ENCODE assay signal across 7 cellular contexts in the genomic region with DNA sequence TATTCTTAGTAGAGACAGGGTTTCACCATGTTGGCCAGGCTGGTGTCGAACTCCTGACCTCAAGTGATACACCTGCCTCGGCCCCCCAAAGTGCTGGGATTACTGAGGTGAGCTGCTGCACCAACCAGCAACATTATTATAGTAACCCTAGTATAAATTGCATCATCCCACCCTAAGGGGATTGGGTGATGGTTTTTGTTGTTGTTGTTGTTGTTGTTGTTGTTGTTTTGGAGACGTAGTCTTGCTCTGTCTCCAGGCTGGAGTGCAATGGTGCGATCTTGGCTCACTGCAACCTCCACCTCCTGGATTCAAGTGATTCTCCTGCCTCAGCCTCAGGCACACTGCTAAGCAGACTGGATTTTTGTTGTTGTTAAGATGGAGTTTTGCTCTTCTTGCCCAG. TPM values are rescaled to one million over a fixed set of nuclear protein-coding genes. Genes with fewer than 3 reads are reported as not detected.
DNase-seq lines count a peak whose midpoint lies in the region; ATAC-seq, FAIRE-seq and TF ChIP-seq lines count a peak whose summit lies in the region.
"Not testable (repeated sequence)": the region's sequence is repeated elsewhere in the genome, so short reads cannot be mapped to it uniquely, and the experiment has no call there.

No MANE protein-coding gene starts in this region.

- not testable (repeated sequence) for TF ChIP-seq POLR2A in H1 (IDR thresholded peaks at IDR 0.05; ENCODE audit: control extremely low read depth in 1 of 2, low read depth in 2 of 2, low read length in 2 of 2)

- not testable (repeated sequence) for TF ChIP-seq CTCF in HL-60 (IDR thresholded peaks at IDR 0.05; ENCODE audit: insufficient read depth, low read length); WTC11 (IDR thresholded peaks at IDR 0.05); H1 (IDR thresholded peaks at IDR 0.05; ENCODE audit: control extremely low read depth in 1 of 3, insufficient read depth in 1 of 3, low read depth in 1 of 3, low read length in 3 of 3); nephron (IDR thresholded peaks at IDR 0.05; ENCODE audit: unreplicated experiment in 3 of 3)

- FAIRE-seq in H1 (lab: Jason Lieb, UNC), result not testable (repeated sequence)

- H3K36me3 ChIP-seq in BLaER1 treated with 17β-estradiol and CSF1 and Interleukin-3, amounts not matched to agents 10 nM and 100 nM; H1 (ENCODE audit: control insufficient read depth in 2 of 4, insufficient read depth in 4 of 4, low read length in 3 of 4): not testable (repeated sequence)

- not testable (repeated sequence) for H3K23ac ChIP-seq in H1 (ENCODE audit: insufficient read length)

- not testable (repeated sequence) for H3K9me3 ChIP-seq in BLaER1 treated with 17β-estradiol and CSF1 and Interleukin-3, amounts not matched to agents 10 nM and 100 nM (replicated peaks in 1 of 11); H1 (ENCODE audit: insufficient read depth in 2 of 2, low read depth in 1 of 2, low read length in 1 of 2)

- not testable (repeated sequence) for H3K18ac ChIP-seq in H1 (ENCODE audit: extremely low read depth, low read length)

- not testable (repeated sequence) for H2BK5ac ChIP-seq in H1 (ENCODE audit: low read depth, low read length)

- not testable (repeated sequence) for H2AFZ ChIP-seq in H1 (ENCODE audit: low read length)

- TF ChIP-seq RAD21 in H1 (IDR thresholded peaks at IDR 0.05 in 1 of 2, conservative IDR thresholded peaks at IDR 0.05 in 1 of 2; ENCODE audit: low read depth in 2 of 2, low read length in 2 of 2), result not testable (repeated sequence)

- 90% methylated on average over 4 of the region's 4 CpGs; no CpG with 5 or more reads in 1 of the 2 experiments for WGBS in H1 (ENCODE audit: extremely low coverage in 1 of 2, insufficient coverage in 1 of 2, insufficient read length in 1 of 2, insufficient replicate concordance in 2 of 2, low coverage in 1 of 2, low lambda C conversion rate in 2 of 2, missing lambda C conversion rate in 1 of 2), 2 experiments

- H4K91ac ChIP-seq in H1 (replicated peaks; ENCODE audit: insufficient read length, low read length), result not testable (repeated sequence)

- H3K36me3 Mint-ChIP-seq in WTC11; activated T-cell treated with anti-CD3 and anti-CD28 coated beads, Interleukin-2, amount 50 U/mL, for 72 hours (ENCODE audit: insufficient read depth in 2 of 2); activated naive CD8-positive, alpha-beta T cell treated with anti-CD3 and anti-CD28 coated beads, Interleukin-2, amount 50 U/mL, for 24 hours (ENCODE audit: low read depth); nephron (ENCODE audit: low read depth): not testable (repeated sequence)

- H3K4me3 Mint-ChIP-seq in WTC11, result peak overlapping the region; percentile 96; the same call in 1 of the 2 replicates
- peak overlapping the region; percentile 20 to 98 for H3K4me3 Mint-ChIP-seq in activated T-cell treated with anti-CD3 and anti-CD28 coated beads, Interleukin-2, amount 50 U/mL, for 72 hours
- peak overlapping the region; percentile 26 for H3K4me3 Mint-ChIP-seq in activated naive CD8-positive, alpha-beta T cell treated with anti-CD3 and anti-CD28 coated beads, Interleukin-2, amount 50 U/mL, for 24 hours
- H3K4me3 Mint-ChIP-seq in nephron, result peak overlapping the region; percentile 88 to 96 (median 91)

- not testable (repeated sequence) for H3K56ac ChIP-seq in H1 (replicated peaks; ENCODE audit: insufficient read length, low read depth, low read length)

- H3K9me3 Mint-ChIP-seq in WTC11; activated T-cell treated with anti-CD3 and anti-CD28 coated beads, Interleukin-2, amount 50 U/mL, for 72 hours; activated naive CD8-positive, alpha-beta T cell treated with anti-CD3 and anti-CD28 coated beads, Interleukin-2, amount 50 U/mL, for 24 hours; nephron: not testable (repeated sequence)

- TF ChIP-seq EP300 in H1 (IDR thresholded peaks at IDR 0.05; ENCODE audit: borderline replicate concordance in 1 of 2, low read depth in 2 of 2, low read length in 2 of 2), result not testable (repeated sequence)

- not testable (repeated sequence) for H3K14ac ChIP-seq in H1 (ENCODE audit: insufficient read length)

- not testable (repeated sequence) for H2BK120ac ChIP-seq in H1 (replicated peaks; ENCODE audit: low read depth, low read length)

- CTCF ChIA-PET in WTC11 (lab: Charles Lee) (interaction anchor here (1.7 kb wide), 1 partner anchor 131 kb away, joined by 3 read pairs; no protein-coding TSS in a partner anchor), H1 (lab: Charles Lee; ENCODE audit: partially characterized antibody) (interaction anchor here (1.9 to 5.2 kb wide), 3 partner anchors 18 to 30 kb away, joined by 4 to 35 read pairs (median 18); no protein-coding TSS in a partner anchor)

- peaks cover 47 to 66% (median 57%) of the 10 kb centered on the region in 10 experiments for H3K4me1 ChIP-seq in BLaER1 treated with 17β-estradiol and CSF1 and Interleukin-3, amounts not matched to agents 10 nM and 100 nM
- H3K4me1 ChIP-seq in H1 (replicated peaks in 1 of 4; ENCODE audit: control insufficient read depth in 3 of 4, insufficient read depth in 4 of 4, low read length in 3 of 4), result not testable (repeated sequence)

- POLR2A ChIA-PET in WTC11 (lab: Charles Lee), result interaction anchor here (2.5 kb wide), 1 partner anchor 13 kb away, joined by 13 read pairs; a partner anchor contains a TSS
- POLR2A ChIA-PET in H1 (lab: Charles Lee; ENCODE audit: partially characterized antibody), result interaction anchor here (0.9 to 6.8 kb wide), 5 partner anchors 10 to 112 kb away, joined by 3 to 64 read pairs (median 4); a partner anchor contains a TSS

- H3K4ac ChIP-seq in H1 (replicated peaks; ENCODE audit: insufficient read length, low read depth, low read length), result not testable (repeated sequence)

- 0 out of 2 replicates have a peak overlapping the region, but pooled peaks have one; percentile 8 for H2AK5ac ChIP-seq in H1 (ENCODE audit: low read depth, low read length)

- not testable (repeated sequence) for H2BK20ac ChIP-seq in H1 (ENCODE audit: low read length)

- not testable (repeated sequence) for H4K8ac ChIP-seq in H1 (ENCODE audit: extremely low read depth, insufficient read depth, low read length)

- ATAC-seq in WTC11; activated T-cell treated with anti-CD3 and anti-CD28 coated beads, Interleukin-2, amount 50 U/mL, for 72 hours (replicated peaks in 1 of 2); activated naive CD8-positive, alpha-beta T cell treated with anti-CD3 and anti-CD28 coated beads, Interleukin-2, amount 50 U/mL, for 24 hours: not testable (repeated sequence)

- not testable (repeated sequence) for H3K4me3 ChIP-seq in BLaER1 treated with 17β-estradiol and CSF1 and Interleukin-3, amounts not matched to agents 10 nM and 100 nM; HL-60 (replicated peaks; ENCODE audit: insufficient read depth, low read length); H1 (ENCODE audit: extremely low read depth in 1 of 4, insufficient read depth in 2 of 4, low read depth in 3 of 4, low read length in 4 of 4)

- DNase-seq in HL-60 (ENCODE audit: low read depth in 1 of 2, low spot score in 1 of 2); WTC11 (ENCODE audit: low spot score); activated T-cell treated with anti-CD3 and anti-CD28 coated beads, Interleukin-2, amount 50 U/mL, for 72 hours; activated naive CD8-positive, alpha-beta T cell treated with anti-CD3 and anti-CD28 coated beads, Interleukin-2, amount 50 U/mL, for 24 hours; H1 (ENCODE audit: low read depth in 1 of 2, low spot score in 2 of 2): not testable (repeated sequence)

- not testable (repeated sequence) for H2BK12ac ChIP-seq in H1 (ENCODE audit: low read depth, low read length)

- not testable (repeated sequence) for H3K27me3 Mint-ChIP-seq in WTC11 (ENCODE audit: low read depth); activated T-cell treated with anti-CD3 and anti-CD28 coated beads, Interleukin-2, amount 50 U/mL, for 72 hours (ENCODE audit: low read depth); activated naive CD8-positive, alpha-beta T cell treated with anti-CD3 and anti-CD28 coated beads, Interleukin-2, amount 50 U/mL, for 24 hours; nephron (ENCODE audit: low read depth)

- peak overlapping the region in 2 of 11 experiments; percentile 56 to 88; a peak in 4 of 22 replicates for H3K27ac ChIP-seq in BLaER1 treated with 17β-estradiol and CSF1 and Interleukin-3, amounts not matched to agents 10 nM and 100 nM
- peak overlapping the region; percentile 38; the same call in 1 of the 2 replicates for H3K27ac ChIP-seq in HL-60 (replicated peaks)
- H3K27ac ChIP-seq in H1 (ENCODE audit: low read depth, low read length), result not testable (repeated sequence)

- H3K79me2 ChIP-seq in H1 (ENCODE audit: control insufficient read depth in 1 of 2, insufficient read depth in 2 of 2, low read length in 2 of 2), result not testable (repeated sequence)

- not testable (repeated sequence) for H3K23me2 ChIP-seq in H1 (ENCODE audit: low read depth, low read length)

- not testable (repeated sequence) for H3K79me1 ChIP-seq in H1 (ENCODE audit: low read depth, low read length)

- H3K27me3 ChIP-seq in BLaER1 treated with 17β-estradiol and CSF1 and Interleukin-3, amounts not matched to agents 10 nM and 100 nM; HL-60 (ENCODE audit: insufficient read depth, poor library complexity, severe bottlenecking); H1 (replicated peaks in 1 of 4; ENCODE audit: control insufficient read depth in 3 of 4, extremely low read depth in 1 of 4, insufficient read depth in 3 of 4, low read length in 3 of 4): not testable (repeated sequence)

- H3K4me1 Mint-ChIP-seq in WTC11 (peaks cover 14% of the 10 kb centered on the region), nephron (peaks cover 14% of the 10 kb centered on the region)
- peaks cover 34% of the 10 kb centered on the region for H3K4me1 Mint-ChIP-seq in activated T-cell treated with anti-CD3 and anti-CD28 coated beads, Interleukin-2, amount 50 U/mL, for 72 hours (ENCODE audit: low read depth)
- peaks cover 24% of the 10 kb centered on the region for H3K4me1 Mint-ChIP-seq in activated naive CD8-positive, alpha-beta T cell treated with anti-CD3 and anti-CD28 coated beads, Interleukin-2, amount 50 U/mL, for 24 hours

- H2BK15ac ChIP-seq in H1 (ENCODE audit: low read length), result not testable (repeated sequence)

- H4K5ac ChIP-seq in H1 (ENCODE audit: insufficient read length, low read depth, low read length), result not testable (repeated sequence)

- H3K4me2 ChIP-seq in BLaER1 treated with 17β-estradiol and CSF1 and Interleukin-3, amounts not matched to agents 10 nM and 100 nM, result peak overlapping the region; percentile 48 to 90 (median 83); a peak in 17 of 22 replicates
- peak overlapping the region in 1 of 2 experiments; percentile 92; a peak in 1 of 4 replicates for H3K4me2 ChIP-seq in H1 (ENCODE audit: insufficient read depth in 1 of 2, low read depth in 2 of 2, low read length in 2 of 2)

- not testable (repeated sequence) for H4K20me1 ChIP-seq in BLaER1 treated with 17β-estradiol and CSF1 and Interleukin-3, amounts not matched to agents 10 nM and 100 nM; H1 (replicated peaks in 1 of 2; ENCODE audit: control insufficient read depth in 1 of 2, insufficient read depth in 2 of 2, low read length in 2 of 2)

- not testable (repeated sequence) for H3K9ac ChIP-seq in BLaER1 treated with 17β-estradiol and CSF1 and Interleukin-3, amounts not matched to agents 10 nM and 100 nM; H1 (replicated peaks in 1 of 4; ENCODE audit: extremely low read depth in 1 of 4, low read depth in 3 of 4, low read length in 3 of 4)

- H3K27ac Mint-ChIP-seq in WTC11; activated T-cell treated with anti-CD3 and anti-CD28 coated beads, Interleukin-2, amount 50 U/mL, for 72 hours; activated naive CD8-positive, alpha-beta T cell treated with anti-CD3 and anti-CD28 coated beads, Interleukin-2, amount 50 U/mL, for 24 hours; nephron: not testable (repeated sequence)

RNA-seq across cellular contexts. Expression of a gene that starts 1.3 kb away (rescaled TPM):
- 1.2 to 2.1 TPM (median 1.9 TPM) in 3 replicates for total RNA-seq in WTC11 (2021)
- total RNA-seq in activated T-cell treated with anti-CD3 and anti-CD28 coated beads, Interleukin-2, amount 50 U/mL, for 72 hours, result 1 to 10 TPM in 1 of 2 donors, under 1 TPM in 1; 0.72 to 1.6 TPM
- 1.3 TPM in 2 replicates for total RNA-seq in H1 (2021; fragmentation: NEBNext Ultra II Directional; extraction: Animal tissue kit (Norgen Biotek cat#: 25700))
- 0.41 and 0.48 TPM in 2 replicates for polyA plus RNA-seq in H1 (2011; rRNA removed)
- 1.2 TPM for polyA plus RNA-seq in H1 (2011; cell fraction: cytosol; rRNA removed)
- 1.1 TPM for polyA plus RNA-seq in H1 (2011; cell fraction: nucleus; rRNA removed)
- polyA plus RNA-seq in H1 (2012, experiment 1 of 2), result 1.3 to 1.6 TPM (median 1.5 TPM) in 4 replicates
- 0.42 TPM for polyA plus RNA-seq in H1 (2012, experiment 2 of 2)
- 1.1 TPM for polyA plus RNA-seq in H1 (2013, experiment 1 of 2)
- 0.87 TPM for polyA plus RNA-seq in H1 (2013, experiment 2 of 2)
- polyA minus RNA-seq in H1 (2011; rRNA and poly(A)+ RNA removed), result 1.5 and 2.0 TPM in 2 replicates
- 0.95 TPM for polyA minus RNA-seq in H1 (2011; cell fraction: cytosol; rRNA and poly(A)+ RNA removed)
- polyA minus RNA-seq in H1 (2011; cell fraction: nucleus; rRNA and poly(A)+ RNA removed), result 2.6 TPM

RNA-seq across cellular contexts. Expression of a gene that starts 13.0 kb away (rescaled TPM):
- 312 to 350 TPM (median 316 TPM) in 3 replicates for total RNA-seq in WTC11 (2021)
- 100 to 1,000 TPM; 124 to 129 TPM for total RNA-seq in activated T-cell treated with anti-CD3 and anti-CD28 coated beads, Interleukin-2, amount 50 U/mL, for 72 hours
- total RNA-seq in H1 (2021; fragmentation: NEBNext Ultra II Directional; extraction: Animal tissue kit (Norgen Biotek cat#: 25700)), result 388 and 393 TPM in 2 replicates
- polyA plus RNA-seq in H1 (2011; rRNA removed), result 167 and 238 TPM in 2 replicates
- polyA plus RNA-seq in H1 (2011; cell fraction: cytosol; rRNA removed), result 218 TPM
- polyA plus RNA-seq in H1 (2011; cell fraction: nucleus; rRNA removed), result 329 TPM
- 230 to 256 TPM (median 237 TPM) in 4 replicates for polyA plus RNA-seq in H1 (2012, experiment 1 of 2)
- 78.0 TPM for polyA plus RNA-seq in H1 (2012, experiment 2 of 2)
- polyA plus RNA-seq in H1 (2013, experiment 1 of 2), result 179 TPM
- polyA plus RNA-seq in H1 (2013, experiment 2 of 2), result 170 TPM
- 586 and 598 TPM in 2 replicates for polyA minus RNA-seq in H1 (2011; rRNA and poly(A)+ RNA removed)
- polyA minus RNA-seq in H1 (2011; cell fraction: cytosol; rRNA and poly(A)+ RNA removed), result 393 TPM
- polyA minus RNA-seq in H1 (2011; cell fraction: nucleus; rRNA and poly(A)+ RNA removed), result 179 TPM

RNA-seq across cellular contexts. Expression of a gene that starts 34.9 kb away (rescaled TPM):
- 52.5 to 54.2 TPM (median 53.9 TPM) in 3 replicates for total RNA-seq in WTC11 (2021)
- 10 to 100 TPM; 51.4 to 53.8 TPM for total RNA-seq in activated T-cell treated with anti-CD3 and anti-CD28 coated beads, Interleukin-2, amount 50 U/mL, for 72 hours
- 60.6 and 64.2 TPM in 2 replicates for total RNA-seq in H1 (2021; fragmentation: NEBNext Ultra II Directional; extraction: Animal tissue kit (Norgen Biotek cat#: 25700))
- 21.9 and 43.3 TPM in 2 replicates for polyA plus RNA-seq in H1 (2011; rRNA removed)
- 31.8 TPM for polyA plus RNA-seq in H1 (2011; cell fraction: cytosol; rRNA removed)
- polyA plus RNA-seq in H1 (2011; cell fraction: nucleus; rRNA removed), result 43.7 TPM
- polyA plus RNA-seq in H1 (2012, experiment 1 of 2), result 33.1 to 53.1 TPM (median 45.5 TPM) in 4 replicates
- 41.2 TPM for polyA plus RNA-seq in H1 (2012, experiment 2 of 2)
- 29.7 TPM for polyA plus RNA-seq in H1 (2013, experiment 1 of 2)
- 28.7 TPM for polyA plus RNA-seq in H1 (2013, experiment 2 of 2)
- 77.8 and 84.7 TPM in 2 replicates for polyA minus RNA-seq in H1 (2011; rRNA and poly(A)+ RNA removed)
- polyA minus RNA-seq in H1 (2011; cell fraction: cytosol; rRNA and poly(A)+ RNA removed), result 41.2 TPM
- 33.4 TPM for polyA minus RNA-seq in H1 (2011; cell fraction: nucleus; rRNA and poly(A)+ RNA removed)

Comparison
In these comparisons a context has a peak if more than half of its experiments do, and no peak if none do; other contexts are left out.
1. H3K4me3 Mint-ChIP-seq: peak in every context shown above with its lines; median percentile 96 in WTC11; 91 in nephron; 59 in activated T-cell treated with anti-CD3 and anti-CD28 coated beads, Interleukin-2, amount 50 U/mL, for 72 hours; 26 in activated naive CD8-positive, alpha-beta T cell treated with anti-CD3 and anti-CD28 coated beads, Interleukin-2, amount 50 U/mL, for 24 hours.